ENCODE assay signal across 1 cellular context in the genomic region with DNA sequence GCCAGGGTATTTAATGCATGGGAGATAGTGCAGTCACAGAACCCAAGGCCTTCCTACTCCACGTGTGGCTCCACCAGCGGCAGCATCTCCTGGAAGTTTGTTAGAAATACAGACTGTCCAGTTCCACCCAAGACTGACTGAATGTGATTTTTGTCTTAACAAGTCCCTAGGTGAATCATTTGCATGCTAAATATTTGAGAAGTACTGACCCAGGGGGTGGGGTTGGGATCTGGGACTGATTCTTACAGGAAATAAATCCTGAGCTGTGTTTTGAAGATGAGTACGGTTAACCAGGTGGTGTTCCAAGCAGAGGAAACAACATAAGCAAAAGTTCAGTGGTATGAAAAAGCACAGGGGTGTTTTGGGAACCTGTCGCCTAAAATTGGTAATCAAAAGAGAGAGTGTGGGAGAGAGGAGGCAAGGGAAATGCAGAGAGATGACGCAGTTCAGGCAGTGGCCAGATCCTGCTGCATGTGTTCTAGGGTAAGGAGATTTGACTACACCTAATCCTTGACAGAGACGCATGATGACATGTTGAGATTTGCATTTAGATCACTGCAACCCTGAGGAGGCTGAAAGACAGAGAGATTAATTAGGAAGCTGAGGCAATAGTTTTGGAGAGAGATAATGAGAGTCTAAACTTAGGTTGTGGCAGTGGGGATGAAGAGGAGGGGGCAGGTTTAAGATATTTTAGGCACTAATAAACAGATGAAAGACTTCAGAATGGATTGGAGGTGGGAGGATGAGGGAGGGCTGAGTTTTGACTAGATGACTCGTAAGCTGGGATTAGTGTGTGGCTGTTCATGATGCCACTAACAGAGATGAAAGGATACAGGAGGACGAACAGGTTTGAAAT.
A peak's percentile ranks its signal among the peaks of the same experiment; 100 is the strongest.
TF ChIP-seq lines count a peak whose summit lies in the region.

No MANE protein-coding gene starts in this region.

TF ChIP-seq in HEK293, 187 proteins besides CTCF, POLR2A, EP300 and RAD21:
- TF ChIP-seq ZNF585B (tag by site-specific recombination; IDR thresholded peaks at IDR 0.05), result no peak
- TF ChIP-seq ZFHX2 (tag by site-specific recombination; conservative IDR thresholded peaks at IDR 0.05), result peak; percentile 73
- peak; percentile 46; the same call in 1 of the 2 replicates for TF ChIP-seq ZBTB17 (tag by site-specific recombination; IDR thresholded peaks at IDR 0.05)
- peak; percentile 91 for TF ChIP-seq WT1 (tag by site-specific recombination; IDR thresholded peaks at IDR 0.05)
- TF ChIP-seq, protein P1, sequence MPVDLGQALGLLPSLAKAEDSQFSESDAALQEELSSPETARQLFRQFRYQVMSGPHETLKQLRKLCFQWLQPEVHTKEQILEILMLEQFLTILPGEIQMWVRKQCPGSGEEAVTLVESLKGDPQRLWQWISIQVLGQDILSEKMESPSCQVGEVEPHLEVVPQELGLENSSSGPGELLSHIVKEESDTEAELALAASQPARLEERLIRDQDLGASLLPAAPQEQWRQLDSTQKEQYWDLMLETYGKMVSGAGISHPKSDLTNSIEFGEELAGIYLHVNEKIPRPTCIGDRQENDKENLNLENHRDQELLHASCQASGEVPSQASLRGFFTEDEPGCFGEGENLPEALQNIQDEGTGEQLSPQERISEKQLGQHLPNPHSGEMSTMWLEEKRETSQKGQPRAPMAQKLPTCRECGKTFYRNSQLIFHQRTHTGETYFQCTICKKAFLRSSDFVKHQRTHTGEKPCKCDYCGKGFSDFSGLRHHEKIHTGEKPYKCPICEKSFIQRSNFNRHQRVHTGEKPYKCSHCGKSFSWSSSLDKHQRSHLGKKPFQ (tag by site-specific recombination; IDR thresholded peaks at IDR 0.05), result no peak
- TF ChIP-seq ZNF366 (tag by site-specific recombination; conservative IDR thresholded peaks at IDR 0.05), result peak; percentile 58; the same call in 1 of the 2 replicates
- TF ChIP-seq SCRT2 (tag by site-specific recombination; IDR thresholded peaks at IDR 0.05), result peak; percentile 55; the same call in 1 of the 2 replicates
- no peak for TF ChIP-seq YY2 (tag by site-specific recombination; IDR thresholded peaks at IDR 0.05)
- peak; percentile 41; the same call in 1 of the 2 replicates for TF ChIP-seq ZNF133 (tag by site-specific recombination; IDR thresholded peaks at IDR 0.05)
- peak; percentile 64 for TF ChIP-seq EGR2 (tag by site-specific recombination; IDR thresholded peaks at IDR 0.05; ENCODE audit: low read depth)
